Comparison of ENCODE assay signal across 8 cellular contexts in genomic region chr21:22791986-22792560, GRCh38.
DNase-seq lines count a peak whose midpoint lies in the region; ATAC-seq and TF ChIP-seq lines count a peak whose summit lies in the region.

No MANE protein-coding gene starts in this region.

- peak; percentile 37 for DNase-seq in AG10803 (ENCODE audit: low read depth)
- DNase-seq in NCI-H1105 (lab: John Stamatoyannopoulos, UW), result peak; percentile 50
- peak; percentile 70 for DNase-seq in fibroblast of pulmonary artery (ENCODE audit: low read depth)
- DNase-seq in prostate gland (ENCODE audit: low spot score), result peak; percentile 9
- no peak for DNase-seq in NCI-H1048 (lab: John Stamatoyannopoulos, UW)

- H3K27ac ChIP-seq in prostate gland, result no peak overlapping the region

- no peaks in the 10 kb centered on the region for H3K9me3 ChIP-seq in prostate gland

- intact Hi-C loops in prostate gland (cut with DNase I), result loop anchor here (5.0 to 10.0 kb wide), 2 partner anchors 1627 to 1795 kb away; partner anchors contain the start of gene NCAM2

- TF ChIP-seq CTCF in AG10803 (conservative IDR thresholded peaks at IDR 0.05; ENCODE audit: low read length) (peak; percentile 68), fibroblast of pulmonary artery (IDR thresholded peaks at IDR 0.05; ENCODE audit: low read length, missing control alignments) (peak; percentile 68), prostate gland (IDR thresholded peaks at IDR 0.05) (peak; percentile 22 to 84 (median 56))

- ATAC-seq in GM18502 (IDR thresholded peaks at IDR 0.05; ENCODE audit: poor library complexity, unreplicated experiment) (peak; percentile 59), SK-N-SH treated with all-trans-retinoic acid at 6 μM for 48 hours (0 out of 3 replicates have a peak, but pooled peaks have one; percentile 41), GM19452 (IDR thresholded peaks at IDR 0.05; ENCODE audit: unreplicated experiment) (no peak)

- no peaks in the 10 kb centered on the region for H3K27me3 ChIP-seq in prostate gland (replicated peaks; ENCODE audit: insufficient read depth)

- H3K4me1 ChIP-seq in prostate gland (replicated peaks), result no peaks in the 10 kb centered on the region

- no peaks in the 10 kb centered on the region for H3K36me3 ChIP-seq in prostate gland

- H3K4me3 ChIP-seq in AG10803 (ENCODE audit: low read length) (no peak overlapping the region), fibroblast of pulmonary artery (replicated peaks; ENCODE audit: low read depth, low read length) (no peak overlapping the region), prostate gland (no peak overlapping the region)

- WGBS in prostate gland, result 2% methylated on average over 3 of the region's 3 CpGs

- TF ChIP-seq POLR2A in prostate gland (IDR thresholded peaks at IDR 0.05), result no peak

TF ChIP-seq in SK-N-SH treated with all-trans-retinoic acid at 6 μM for 48 hours, 23 proteins besides CTCF, POLR2A, EP300 and RAD21:
- TF ChIP-seq BACH2 (CRISPR knock-in tag; IDR thresholded peaks at IDR 0.05; ENCODE audit: borderline replicate concordance), result no peak
- no peak for TF ChIP-seq ISL1 (CRISPR knock-in tag; IDR thresholded peaks at IDR 0.05)
- TF ChIP-seq ZFP3 (CRISPR knock-in tag; IDR thresholded peaks at IDR 0.05), result no peak
- no peak for TF ChIP-seq RARB (CRISPR knock-in tag; IDR thresholded peaks at IDR 0.05)
- no peak for TF ChIP-seq CSDC2 (CRISPR knock-in tag; IDR thresholded peaks at IDR 0.05)
- no peak for TF ChIP-seq TCF4 (CRISPR knock-in tag; IDR thresholded peaks at IDR 0.05; ENCODE audit: borderline replicate concordance)
- TF ChIP-seq ESRRG (CRISPR knock-in tag; IDR thresholded peaks at IDR 0.05), result no peak
- no peak for TF ChIP-seq SNAI2 (CRISPR knock-in tag; IDR thresholded peaks at IDR 0.05)
- TF ChIP-seq ZC3H10 (CRISPR knock-in tag; IDR thresholded peaks at IDR 0.05), result no peak
- no peak for TF ChIP-seq GLIS3 (CRISPR knock-in tag; IDR thresholded peaks at IDR 0.05)
- no peak for TF ChIP-seq POU6F1 (CRISPR knock-in tag; IDR thresholded peaks at IDR 0.05; ENCODE audit: borderline replicate concordance, low read depth)
- TF ChIP-seq PPARA (CRISPR knock-in tag; IDR thresholded peaks at IDR 0.05; ENCODE audit: borderline replicate concordance), result no peak
- no peak for TF ChIP-seq ZNF565 (CRISPR knock-in tag; conservative IDR thresholded peaks at IDR 0.05; ENCODE audit: low read depth)
- no peak for TF ChIP-seq TSHZ2 (CRISPR knock-in tag; IDR thresholded peaks at IDR 0.05)
- TF ChIP-seq ZFP30 (CRISPR knock-in tag; IDR thresholded peaks at IDR 0.05), result no peak
- no peak for TF ChIP-seq CREB5 (CRISPR knock-in tag; IDR thresholded peaks at IDR 0.05; ENCODE audit: low read depth)
- TF ChIP-seq OSR1 (CRISPR knock-in tag; IDR thresholded peaks at IDR 0.05), result no peak
- no peak for TF ChIP-seq CSRNP3 (CRISPR knock-in tag; IDR thresholded peaks at IDR 0.05)
- no peak for TF ChIP-seq ZNF70 (CRISPR knock-in tag; IDR thresholded peaks at IDR 0.05)
